20 cellular contexts compared by ENCODE assay signal in the genomic region with DNA sequence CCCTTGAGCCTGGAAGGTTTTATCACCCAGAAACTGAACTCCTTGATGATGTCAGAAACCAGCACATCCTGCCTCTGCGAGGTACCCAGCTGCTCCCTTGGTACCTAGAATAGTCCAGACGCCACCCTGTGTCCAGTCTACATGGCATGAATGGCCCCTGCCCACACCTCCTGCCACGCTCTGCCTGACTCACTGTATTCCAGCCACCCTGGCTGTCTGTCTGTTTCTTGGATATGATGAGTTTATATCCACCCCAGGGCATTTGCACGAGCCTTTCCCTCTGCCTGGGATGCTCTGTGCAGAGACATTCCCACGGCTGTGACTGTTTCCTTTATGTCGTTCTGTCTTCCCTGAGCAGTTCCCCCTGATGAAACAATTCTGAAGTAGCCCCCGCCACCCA.
DNase-seq lines count a peak whose midpoint lies in the region; ATAC-seq, FAIRE-seq and TF ChIP-seq lines count a peak whose summit lies in the region.
"Had no signal": no experiment of that assay in that cellular context is flagged by ENCODE, and none has a peak within 500 bp of the region (broad histone marks: within the 10 kb centered on the region; RNA-seq: fewer than 3 reads in every experiment).

No MANE protein-coding gene starts in this region.

- 0 out of 2 replicates have a peak, but pooled peaks have one; percentile 51 for ATAC-seq in Panc1
- no peak for ATAC-seq in HG02610 (IDR thresholded peaks at IDR 0.05; ENCODE audit: unreplicated experiment)
- no peak for ATAC-seq in HG03342 (IDR thresholded peaks at IDR 0.05; ENCODE audit: unreplicated experiment)

- H3K23me2 ChIP-seq in H1 (ENCODE audit: low read depth, low read length) = no peaks in the 10 kb centered on the region

- POLR2A ChIA-PET in Panc1 (lab: Charles Lee) = no interaction called here
- POLR2A ChIA-PET in H1 (lab: Charles Lee; ENCODE audit: partially characterized antibody) = no interaction called here

- DNase-seq in A172 (ENCODE audit: low spot score) (peak; percentile 43), H4 (ENCODE audit: low spot score) (peak; percentile 31), Panc1 (ENCODE audit: low read depth, low spot score) (no peak), H1 (ENCODE audit: low read depth in 1 of 2, low spot score in 2 of 2) (no peak), SHP77 treated with DMSO at 0.1 percent for 48 hours (lab: John Stamatoyannopoulos, UW) (no peak), iPS-NIHi11 (ENCODE audit: low spot score) (no peak)
- DNase-seq: AML-193; Calu3; CD4-positive, alpha-beta T cell; H7; KBM-7; NCI-H1092 treated with DMSO at 0.1 percent for 48 hours; NCI-H1694; NCI-H446; NCI-H748 treated with DMSO at 0.1 percent for 48 hours; PC-9; SJCRH30 had no signal

- WGBS in H1 (ENCODE audit: extremely low coverage in 1 of 2, insufficient coverage in 1 of 2, insufficient read length in 1 of 2, insufficient replicate concordance in 2 of 2, low coverage in 1 of 2, low lambda C conversion rate in 2 of 2, missing lambda C conversion rate in 1 of 2), 2 experiments = 83% methylated on average over 7 of the region's 7 CpGs; no CpG with 5 or more reads in 1 of the 2 experiments

- H3K79me1 ChIP-seq in H1 (ENCODE audit: low read depth, low read length) = no peaks in the 10 kb centered on the region

- no peak overlapping the region for H2AK5ac ChIP-seq in H1 (ENCODE audit: low read depth, low read length)

- TF ChIP-seq EP300 in H1 (IDR thresholded peaks at IDR 0.05; ENCODE audit: borderline replicate concordance in 1 of 2, low read depth in 2 of 2, low read length in 2 of 2) = no peak

- no peak overlapping the region for H4K91ac ChIP-seq in H1 (replicated peaks; ENCODE audit: insufficient read length, low read length)

- H2BK15ac ChIP-seq in H1 (ENCODE audit: low read length) = no peak overlapping the region

- no peak for TF ChIP-seq POLR2A in H1 (IDR thresholded peaks at IDR 0.05; ENCODE audit: control extremely low read depth in 1 of 2, low read depth in 2 of 2, low read length in 2 of 2)

- H3K4me1 ChIP-seq in Panc1 (ENCODE audit: control insufficient read depth, insufficient read depth, low read length) (no peaks in the 10 kb centered on the region), H1 (replicated peaks in 1 of 4; ENCODE audit: control insufficient read depth in 3 of 4, insufficient read depth in 4 of 4, low read length in 3 of 4) (peaks cover 7 to 17% (median 12%) of the 10 kb centered on the region in 4 experiments)

- no peak for FAIRE-seq in H1 (lab: Jason Lieb, UNC)
- FAIRE-seq: A204.1 had no signal

- H4K20me1 ChIP-seq in H1 (replicated peaks in 1 of 2; ENCODE audit: control insufficient read depth in 1 of 2, insufficient read depth in 2 of 2, low read length in 2 of 2) = no peaks in the 10 kb centered on the region

- H3K79me2 ChIP-seq in H1 (ENCODE audit: control insufficient read depth in 1 of 2, insufficient read depth in 2 of 2, low read length in 2 of 2) = no peaks in the 10 kb centered on the region

- no peak overlapping the region for H3K4ac ChIP-seq in H1 (replicated peaks; ENCODE audit: insufficient read length, low read depth, low read length)

- no peak overlapping the region for H3K14ac ChIP-seq in H1 (ENCODE audit: insufficient read length)

- in situ Hi-C loops in Panc1 (cut with HindIII; ENCODE audit: low pct_unique_long_range_greater_than_20kb, low sequenced_read_pairs) = no loop called here

- H2BK12ac ChIP-seq in H1 (ENCODE audit: low read depth, low read length) = no peak overlapping the region

- H2BK20ac ChIP-seq in H1 (ENCODE audit: low read length) = no peak overlapping the region

- H3K56ac ChIP-seq in H1 (replicated peaks; ENCODE audit: insufficient read length, low read depth, low read length) = no peak overlapping the region

- H2BK5ac ChIP-seq in H1 (ENCODE audit: low read depth, low read length) = no peak overlapping the region

- H3K23ac ChIP-seq in H1 (ENCODE audit: insufficient read length) = no peak overlapping the region

- CTCF ChIA-PET in Panc1 (lab: Charles Lee) (no interaction called here), H1 (lab: Charles Lee; ENCODE audit: partially characterized antibody) (interaction anchor here (2.8 kb wide), 1 partner anchor 64 kb away, joined by 9 read pairs; no protein-coding TSS in a partner anchor)

- TF ChIP-seq CTCF in Panc1 (IDR thresholded peaks at IDR 0.05) = no peak
- no peak for TF ChIP-seq CTCF in H1 (IDR thresholded peaks at IDR 0.05; ENCODE audit: control extremely low read depth in 1 of 3, insufficient read depth in 1 of 3, low read depth in 1 of 3, low read length in 3 of 3)

- H3K4me3 ChIP-seq in Panc1 (ENCODE audit: low read depth in 2 of 2, low read length in 2 of 2) (no peak overlapping the region), H1 (ENCODE audit: extremely low read depth in 1 of 4, insufficient read depth in 2 of 4, low read depth in 3 of 4, low read length in 4 of 4) (no peak overlapping the region)
- H3K4me3 ChIP-seq: PC-9, SJCRH30 had no signal

- no peak overlapping the region for H3K18ac ChIP-seq in H1 (ENCODE audit: extremely low read depth, low read length)

- no peak overlapping the region for H2BK120ac ChIP-seq in H1 (replicated peaks; ENCODE audit: low read depth, low read length)

- H3K27me3 ChIP-seq in Panc1 (ENCODE audit: control insufficient read depth, insufficient read depth, low read length) (no peaks in the 10 kb centered on the region), H1 (replicated peaks in 1 of 4; ENCODE audit: control insufficient read depth in 3 of 4, extremely low read depth in 1 of 4, insufficient read depth in 3 of 4, low read length in 3 of 4) (no peaks in the 10 kb centered on the region)
- H3K27me3 ChIP-seq: SJCRH30 had no signal

- no peak overlapping the region for H3K9ac ChIP-seq in H1 (replicated peaks in 1 of 4; ENCODE audit: extremely low read depth in 1 of 4, low read depth in 3 of 4, low read length in 3 of 4)

- no peak overlapping the region for H4K5ac ChIP-seq in H1 (ENCODE audit: insufficient read length, low read depth, low read length)

- TF ChIP-seq RAD21 in H1 (IDR thresholded peaks at IDR 0.05 in 1 of 2, conservative IDR thresholded peaks at IDR 0.05 in 1 of 2; ENCODE audit: low read depth in 2 of 2, low read length in 2 of 2) = no peak

- no peaks in the 10 kb centered on the region for H3K36me3 ChIP-seq in Panc1 (ENCODE audit: control insufficient read depth, insufficient read depth, low read length)
- H3K36me3 ChIP-seq in H1 (ENCODE audit: control insufficient read depth in 2 of 4, insufficient read depth in 4 of 4, low read length in 3 of 4) = no peaks in the 10 kb centered on the region
- H3K36me3 ChIP-seq: SJCRH30 had no signal

- H4K8ac ChIP-seq in H1 (ENCODE audit: extremely low read depth, insufficient read depth, low read length) = no peak overlapping the region

- no peak overlapping the region for H2AFZ ChIP-seq in H1 (ENCODE audit: low read length)
- H2AFZ ChIP-seq: PC-9 had no signal

- no peak overlapping the region for H3K27ac ChIP-seq in Panc1 (ENCODE audit: low read length)
- H3K27ac ChIP-seq in H1 (ENCODE audit: low read depth, low read length) = no peak overlapping the region
- H3K27ac ChIP-seq: PC-9, SJCRH30 had no signal

- BruUV-seq in Panc1 (replicated peaks; lab: Mats Ljungman, UMichigan) = no TSS peak

- no peak overlapping the region for H3K4me2 ChIP-seq in H1 (ENCODE audit: insufficient read depth in 1 of 2, low read depth in 2 of 2, low read length in 2 of 2)
- H3K4me2 ChIP-seq: PC-9 had no signal

- no peaks in the 10 kb centered on the region for H3K9me3 ChIP-seq in Panc1 (ENCODE audit: control insufficient read depth, insufficient read depth, low read depth, low read length)
- no peaks in the 10 kb centered on the region for H3K9me3 ChIP-seq in H1 (ENCODE audit: insufficient read depth in 2 of 2, low read depth in 1 of 2, low read length in 1 of 2)
- H3K9me3 ChIP-seq: SJCRH30 had no signal

- intact Hi-C loops in Panc1 (cut with micrococcal nuclease; ENCODE audit: unreplicated experiment) = no loop called here

TF ChIP-seq in H1, 55 proteins besides CTCF, POLR2A, EP300 and RAD21:
- TF ChIP-seq CTBP2 (IDR thresholded peaks at IDR 0.05; ENCODE audit: borderline replicate concordance, insufficient read depth, insufficient read length, low read length) (no peak), KDM1A (IDR thresholded peaks at IDR 0.05; ENCODE audit: borderline replicate concordance, low read length) (peak; percentile 30; the same call in 1 of the 2 replicates)

Comparison
In these comparisons a context has a peak if more than half of its experiments do, and no peak if none do; other contexts are left out.
1. DNase-seq: peak in A172 (single experiment) and H4 (single experiment); none in Panc1 (single experiment), H1 (0 of 2), SHP77 treated with DMSO at 0.1 percent for 48 hours (single experiment) and iPS-NIHi11 (single experiment).